Comparison of ENCODE assay signal across 8 cellular contexts in genomic region chr19:49362926-49363264, GRCh38. TPM values are rescaled to one million over a fixed set of nuclear protein-coding genes. Genes with fewer than 3 reads are reported as not detected.
DNase-seq lines count a peak whose midpoint lies in the region; ATAC-seq and TF ChIP-seq lines count a peak whose summit lies in the region.

No MANE protein-coding gene starts in this region.

- ATAC-seq in lower lobe of right lung (peak in 1 of 2 donors; percentile 6), HG03469 (IDR thresholded peaks at IDR 0.05; ENCODE audit: unreplicated experiment) (no peak), HG02885 (IDR thresholded peaks at IDR 0.05; ENCODE audit: poor library complexity, unreplicated experiment) (no peak), GM18502 (IDR thresholded peaks at IDR 0.05; ENCODE audit: poor library complexity, unreplicated experiment) (no peak)

- DNase-seq in HFF-Myc (ENCODE audit: extremely low read depth, low read depth) = no peak
- no peak for DNase-seq in lower lobe of right lung
- DNase-seq in cerebellar cortex (ENCODE audit: low spot score) = no peak

- H3K4me3 ChIP-seq in HFF-Myc (replicated peaks; ENCODE audit: low read depth, low read length) = peak overlapping the region; percentile 89
- H3K4me3 ChIP-seq in lower lobe of right lung = peak overlapping the region; percentile 81

- H3K27me3 ChIP-seq in lower lobe of right lung (ENCODE audit: low read depth) = no peaks in the 10 kb centered on the region

- no peaks in the 10 kb centered on the region for H3K9me3 ChIP-seq in lower lobe of right lung

- peaks cover 18% of the 10 kb centered on the region for H3K4me1 ChIP-seq in lower lobe of right lung

- intact Hi-C loops in lower lobe of right lung (cut with DNase I) = no loop called here

- H3K27ac ChIP-seq in 22Rv1 (peak overlapping the region; percentile 88), cingulate gyrus (ENCODE audit: low read depth, low read length) (peak overlapping the region; percentile 39), lower lobe of right lung (peak overlapping the region; percentile 90)

- no peak for TF ChIP-seq CTCF in 22Rv1 (IDR thresholded peaks at IDR 0.05)
- TF ChIP-seq CTCF in HFF-Myc (IDR thresholded peaks at IDR 0.05; ENCODE audit: low read depth, low read length, missing control alignments) = no peak
- TF ChIP-seq CTCF in lower lobe of right lung (IDR thresholded peaks at IDR 0.05) = no peak

- H3K36me3 ChIP-seq in lower lobe of right lung = peaks cover 18% of the 10 kb centered on the region

RNA-seq across cellular contexts. Expression of gene TEAD2, which starts 0.7 kb away (rescaled TPM):
- total RNA-seq in lower lobe of right lung = 36.2 TPM

RNA-seq across cellular contexts. Expression of gene DKKL1, which starts 0.8 kb away (rescaled TPM):
- total RNA-seq in lower lobe of right lung = 0.92 TPM

RNA-seq across cellular contexts. Expression of gene KASH5, which starts 25.2 kb away (rescaled TPM):
- 3.1 TPM for total RNA-seq in lower lobe of right lung

RNA-seq across cellular contexts. Expression of gene CD37, which starts 27.7 kb away (rescaled TPM):
- total RNA-seq in lower lobe of right lung = 175 TPM

RNA-seq across cellular contexts. Expression of gene SLC6A16, which starts 37.9 kb away (rescaled TPM):
- 4.9 TPM for total RNA-seq in lower lobe of right lung

Comparison
In these comparisons a context has a peak if more than half of its experiments do, and no peak if none do; other contexts are left out.
1. H3K27ac ChIP-seq: peak in every context shown above with its lines; median percentile 90 in lower lobe of right lung; 88 in 22Rv1; 39 in cingulate gyrus.